23 cellular contexts compared by ENCODE assay signal in genomic region chr2:68425503-68425902, GRCh38.
"Had no signal": no experiment of that assay in that cellular context is flagged by ENCODE, and none has a peak within 500 bp of the region (broad histone marks: within the 10 kb centered on the region; RNA-seq: fewer than 3 reads in every experiment).

No MANE protein-coding gene starts in this region.

- DNase-seq: activated CD4-positive, alpha-beta T cell treated with anti-CD3 and anti-CD28 coated beads for 1 hour; activated CD4-positive, alpha-beta T cell treated with anti-CD3 and anti-CD28 coated beads, Interleukin-2, amount 50 U/mL, for 1 hour; activated CD8-positive, alpha-beta T cell treated with anti-CD3 and anti-CD28 coated beads, Interleukin-2, amount 10 ng/mL, durations not matched to agents 7 days and 5 days; adrenal gland; brain microvascular endothelial cell; caudate nucleus; effector CD4-positive, alpha-beta T cell; foreskin melanocyte; kidney; lower lobe of right lung; mesendoderm; mucosa of descending colon; stimulated activated CD4-positive, alpha-beta T cell treated with anti-CD3 and anti-CD28 coated beads, Interleukin-4, amount 100 ng/mL, for 24 hours; stimulated activated naive CD4-positive, alpha-beta T cell treated with Interleukin-2 at 50 U/mL for 16 hours had no signal

- H3K9me3 ChIP-seq: adrenal gland, ascending aorta, lower lobe of right lung, mucosa of descending colon had no signal

- ATAC-seq: activated CD8-positive, alpha-beta T cell treated with anti-CD3 and anti-CD28 coated beads, Interleukin-2, amount 10 ng/mL, durations not matched to agents 7 days and 5 days; activated T-helper 17 cell treated with anti-CD3 and anti-CD28 coated beads, Interleukin-2, amount 50 U/mL, for 72 hours; lower lobe of right lung; mucosa of descending colon; sciatic nerve had no signal

- FAIRE-seq: kidney, TTC549, urothelium cell line had no signal

- H3K27me3 ChIP-seq: adrenal gland, ascending aorta, brain microvascular endothelial cell had no signal

- H3K4me1 ChIP-seq: adrenal gland, ascending aorta had no signal

- H3K27ac Mint-ChIP-seq: activated CD8-positive, alpha-beta T cell treated with anti-CD3 and anti-CD28 coated beads, Interleukin-2, amount 10 ng/mL, durations not matched to agents 7 days and 5 days; activated naive CD8-positive, alpha-beta T cell; activated T-helper 17 cell treated with anti-CD3 and anti-CD28 coated beads, Interleukin-2, amount 50 U/mL, for 72 hours; dendritic cell treated with granulocyte-macrophage colony-stimulating factor and Interleukin-4, amounts not matched to agents 40 ng/mL and 50 ng/mL, for 4 days; T-helper 2 cell treated with Interferon-gamma antibody and Interleukin-4, amounts not matched to agents 5 μg/mL and 100 μg/mL, for 36 hours had no signal

- H3K4me2 ChIP-seq: smooth muscle cell had no signal

- H3K9me3 Mint-ChIP-seq: activated T-helper 17 cell treated with anti-CD3 and anti-CD28 coated beads, Interleukin-2, amount 50 U/mL, for 72 hours; dendritic cell treated with granulocyte-macrophage colony-stimulating factor and Interleukin-4, amounts not matched to agents 40 ng/mL and 50 ng/mL, for 4 days; T-helper 2 cell treated with Interferon-gamma antibody and Interleukin-4, amounts not matched to agents 5 μg/mL and 100 μg/mL, for 36 hours had no signal

- H3K4me3 Mint-ChIP-seq: activated CD8-positive, alpha-beta T cell treated with anti-CD3 and anti-CD28 coated beads, Interleukin-2, amount 10 ng/mL, durations not matched to agents 7 days and 5 days; activated naive CD8-positive, alpha-beta T cell; activated T-helper 17 cell treated with anti-CD3 and anti-CD28 coated beads, Interleukin-2, amount 50 U/mL, for 72 hours; dendritic cell treated with granulocyte-macrophage colony-stimulating factor and Interleukin-4, amounts not matched to agents 40 ng/mL and 50 ng/mL, for 4 days; T-helper 2 cell treated with Interferon-gamma antibody and Interleukin-4, amounts not matched to agents 5 μg/mL and 100 μg/mL, for 36 hours had no signal

- H3K27ac ChIP-seq: adrenal gland, ascending aorta, brain microvascular endothelial cell, lower lobe of right lung had no signal

- H3K27me3 Mint-ChIP-seq: activated naive CD8-positive, alpha-beta T cell; activated T-helper 17 cell treated with anti-CD3 and anti-CD28 coated beads, Interleukin-2, amount 50 U/mL, for 72 hours; dendritic cell treated with granulocyte-macrophage colony-stimulating factor and Interleukin-4, amounts not matched to agents 40 ng/mL and 50 ng/mL, for 4 days had no signal

- H3K4me3 ChIP-seq: adrenal gland, ascending aorta, lower lobe of right lung, mucosa of descending colon, smooth muscle cell had no signal

- H3K36me3 ChIP-seq: adrenal gland, ascending aorta, brain microvascular endothelial cell, lower lobe of right lung had no signal
